ENCODE assay signal across 8 cellular contexts in the genomic region with DNA sequence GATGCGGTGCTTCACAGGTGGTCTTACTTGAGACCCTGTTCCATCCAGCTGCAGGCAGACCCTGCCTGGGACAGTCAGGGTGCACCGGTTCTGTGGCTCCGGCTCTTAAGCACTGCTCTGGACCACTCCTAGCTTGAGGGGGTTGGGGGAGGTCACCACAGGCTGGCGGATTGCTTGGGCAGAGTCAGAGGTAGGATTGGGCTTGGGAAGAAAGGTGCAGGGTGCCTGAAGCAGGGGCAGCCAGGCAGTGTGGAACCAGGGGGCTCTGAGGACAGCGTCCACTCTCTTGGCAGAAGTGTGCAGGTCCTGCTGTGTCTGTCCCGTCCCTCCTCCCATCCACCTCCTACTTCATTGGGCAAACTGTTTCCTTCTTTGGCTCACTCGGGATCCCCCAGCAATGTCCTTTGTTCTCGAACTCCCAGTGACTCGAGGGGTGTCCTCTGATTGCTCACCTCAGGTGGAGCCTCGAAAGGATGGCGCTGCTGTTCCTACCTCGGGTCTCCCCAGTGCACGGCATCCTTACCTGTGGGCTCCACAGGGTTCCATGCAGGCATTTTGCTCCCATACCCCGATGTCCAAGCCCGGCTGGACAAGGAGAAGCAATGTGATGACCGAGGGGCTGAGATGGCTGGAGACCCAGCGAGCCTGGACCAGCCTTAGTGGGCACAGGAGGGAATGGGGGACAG. TPM values are rescaled to one million over a fixed set of nuclear protein-coding genes. Genes with fewer than 3 reads are reported as not detected.
DNase-seq lines count a peak whose midpoint lies in the region; ATAC-seq and TF ChIP-seq lines count a peak whose summit lies in the region.

No MANE protein-coding gene starts in this region.

- no peaks in the 10 kb centered on the region for H3F3A ChIP-seq in SK-N-SH (replicated peaks; ENCODE audit: insufficient read depth)

- H3K27me3 Mint-ChIP-seq in activated naive CD8-positive, alpha-beta T cell: no peaks in the 10 kb centered on the region
- H3K27me3 Mint-ChIP-seq in stimulated activated naive B cell treated with anti-CD40 and anti-IgM and Interleukin-4, amounts not matched to agents 10 μg/mL and 1 μg/mL and 100 μg/mL, for 72 hours: no peaks in the 10 kb centered on the region

- peak overlapping the region; percentile 91; the same call in 1 of the 2 replicates for H3K9ac ChIP-seq in SK-N-SH

- H3K9me2 ChIP-seq in SK-N-SH: no peaks in the 10 kb centered on the region

- CTCF ChIA-PET in SK-N-SH (lab: Yijun Ruan, JAX): interaction anchor here (1.1 to 1.4 kb wide), 2 partner anchors 7 to 90 kb away, joined by 3 to 6 read pairs; no protein-coding TSS in a partner anchor

- DNase-seq in SK-N-SH (no peak), HCEC 1CT (no peak), C1 segment of cervical spinal cord (lab: John Stamatoyannopoulos, UW) (no peak)
- no peak for DNase-seq in stimulated activated naive B cell treated with anti-CD40 and anti-IgM and Interleukin-4, amounts not matched to agents 10 μg/mL and 1 μg/mL and 100 μg/mL, for 72 hours

- ATAC-seq in SK-N-SH treated with all-trans-retinoic acid at 6 μM for 48 hours: no peak
- ATAC-seq in stimulated activated naive B cell treated with anti-CD40 and anti-IgM and Interleukin-4, amounts not matched to agents 10 μg/mL and 1 μg/mL and 100 μg/mL, for 72 hours (replicated peaks): no peak
- ATAC-seq in GM21381 (IDR thresholded peaks at IDR 0.05; ENCODE audit: unreplicated experiment): no peak

- peaks cover 36% of the 10 kb centered on the region for H3K4me1 Mint-ChIP-seq in activated naive CD8-positive, alpha-beta T cell (ENCODE audit: low read depth)
- peaks cover 60 to 88% of the 10 kb centered on the region in 2 donors for H3K4me1 Mint-ChIP-seq in stimulated activated naive B cell treated with anti-CD40 and anti-IgM and Interleukin-4, amounts not matched to agents 10 μg/mL and 1 μg/mL and 100 μg/mL, for 72 hours

- no peak overlapping the region for H3K27ac Mint-ChIP-seq in activated naive CD8-positive, alpha-beta T cell
- peak overlapping the region; percentile 85 for H3K27ac Mint-ChIP-seq in stimulated activated naive B cell treated with anti-CD40 and anti-IgM and Interleukin-4, amounts not matched to agents 10 μg/mL and 1 μg/mL and 100 μg/mL, for 72 hours

- WGBS in SK-N-SH (ENCODE audit: low lambda C conversion rate): 93% methylated on average over 13 of the region's 17 CpGs

- no peaks in the 10 kb centered on the region for H3K27me3 ChIP-seq in SK-N-SH (ENCODE audit: insufficient read depth)

- no peak for TF ChIP-seq RAD21 in SK-N-SH (IDR thresholded peaks at IDR 0.05; ENCODE audit: low read length)

- peaks cover 4 to 21% of the 10 kb centered on the region in 2 experiments; a peak in 2 of 4 replicates for H3K4me1 ChIP-seq in SK-N-SH (ENCODE audit: control insufficient read depth in 1 of 2, insufficient read depth in 2 of 2, low read depth in 1 of 2, low read length in 1 of 2)

- peaks cover 58% of the 10 kb centered on the region for H3K79me2 ChIP-seq in SK-N-SH (ENCODE audit: insufficient read depth)

- peak overlapping the region; percentile 86 for H3K4me3 Mint-ChIP-seq in activated naive CD8-positive, alpha-beta T cell
- H3K4me3 Mint-ChIP-seq in stimulated activated naive B cell treated with anti-CD40 and anti-IgM and Interleukin-4, amounts not matched to agents 10 μg/mL and 1 μg/mL and 100 μg/mL, for 72 hours: peak overlapping the region; percentile 91

- peaks cover 35% of the 10 kb centered on the region for H4K20me1 ChIP-seq in SK-N-SH (ENCODE audit: insufficient read depth)

- H3K4me3 ChIP-seq in SK-N-SH (ENCODE audit: low read depth in 2 of 2, low read length in 1 of 2) (peak overlapping the region; percentile 95), iPS-18c (ENCODE audit: insufficient read depth, low read depth, low read length) (peak overlapping the region; percentile 91)

- no peak for TF ChIP-seq CTCF in SK-N-SH (IDR thresholded peaks at IDR 0.05)

- H3K9me3 Mint-ChIP-seq in activated naive CD8-positive, alpha-beta T cell (ENCODE audit: low read depth): no peaks in the 10 kb centered on the region
- no peaks in the 10 kb centered on the region for H3K9me3 Mint-ChIP-seq in stimulated activated naive B cell treated with anti-CD40 and anti-IgM and Interleukin-4, amounts not matched to agents 10 μg/mL and 1 μg/mL and 100 μg/mL, for 72 hours

- peak overlapping the region; percentile 100 for H3K4me2 ChIP-seq in SK-N-SH

- TF ChIP-seq EP300 in SK-N-SH (IDR thresholded peaks at IDR 0.05; ENCODE audit: borderline replicate concordance in 1 of 2, low read depth in 1 of 2, low read length in 1 of 2): no peak

- H3K36me3 ChIP-seq in SK-N-SH (replicated peaks in 1 of 2; ENCODE audit: control insufficient read depth in 1 of 2, insufficient read depth in 2 of 2, low read length in 1 of 2): no peaks in the 10 kb centered on the region

- H3K36me3 Mint-ChIP-seq in activated naive CD8-positive, alpha-beta T cell: no peaks in the 10 kb centered on the region
- peaks cover 11 to 31% of the 10 kb centered on the region in 2 donors for H3K36me3 Mint-ChIP-seq in stimulated activated naive B cell treated with anti-CD40 and anti-IgM and Interleukin-4, amounts not matched to agents 10 μg/mL and 1 μg/mL and 100 μg/mL, for 72 hours

- no peaks in the 10 kb centered on the region for H3K9me3 ChIP-seq in SK-N-SH
- no peaks in the 10 kb centered on the region for H3K9me3 ChIP-seq in iPS-18c (ENCODE audit: control insufficient read depth, insufficient read depth, low read length)

- POLR2A ChIA-PET in SK-N-SH (lab: Yijun Ruan, JAX): interaction anchor here (1.9 kb wide), 1 partner anchor 8 kb away, joined by 5 read pairs; no protein-coding TSS in a partner anchor

- no peak overlapping the region for H2AFZ ChIP-seq in SK-N-SH (ENCODE audit: low read depth)

- H3K27ac ChIP-seq in SK-N-SH (ENCODE audit: low read depth in 2 of 2, low read length in 1 of 2): no peak overlapping the region

TF ChIP-seq in SK-N-SH, 30 proteins besides CTCF, POLR2A, EP300 and RAD21 (continues in another document):
- TF ChIP-seq ZBTB33 (IDR thresholded peaks at IDR 0.05; ENCODE audit: borderline replicate concordance, low read depth): no peak
- no peak for TF ChIP-seq EZH2phosphoT487 (IDR thresholded peaks at IDR 0.05; ENCODE audit: borderline replicate concordance, low read depth)
- no peak for TF ChIP-seq FOXM1 (IDR thresholded peaks at IDR 0.05; ENCODE audit: low read depth)
- no peak for TF ChIP-seq SMC3 (IDR thresholded peaks at IDR 0.05; ENCODE audit: low read depth, low read length)
- TF ChIP-seq TAF1 (IDR thresholded peaks at IDR 0.05; ENCODE audit: borderline replicate concordance, low read depth, low read length): no peak
- TF ChIP-seq SIN3A (IDR thresholded peaks at IDR 0.05; ENCODE audit: borderline replicate concordance, low read depth, low read length): no peak

TF ChIP-seq in SK-N-SH treated with all-trans-retinoic acid at 6 μM for 48 hours, 23 proteins besides CTCF, POLR2A, EP300 and RAD21:
- TF ChIP-seq ZNF8 (CRISPR knock-in tag; IDR thresholded peaks at IDR 0.05) (no peak), ARNTL (CRISPR knock-in tag; IDR thresholded peaks at IDR 0.05; ENCODE audit: borderline replicate concordance, low read depth) (no peak), ZNF70 (CRISPR knock-in tag; IDR thresholded peaks at IDR 0.05) (no peak)

RNA-seq across cellular contexts. Expression of gene PDXK, which starts 1.8 kb away (rescaled TPM):
- 85.7 and 89.2 TPM in 2 replicates for polyA plus RNA-seq in SK-N-SH (2012; rRNA removed)
- polyA plus RNA-seq in SK-N-SH (2012; cell fraction: cytosol; rRNA removed): 49.7 and 63.0 TPM in 2 replicates
- 110 and 138 TPM in 2 replicates for polyA plus RNA-seq in SK-N-SH (2012; cell fraction: nucleus; rRNA removed)

RNA-seq across cellular contexts. Expression of gene CSTB, which starts 55.4 kb away (rescaled TPM):
- 64.5 and 101 TPM in 2 replicates for polyA plus RNA-seq in SK-N-SH (2012; rRNA removed)
- 74.5 and 76.9 TPM in 2 replicates for polyA plus RNA-seq in SK-N-SH (2012; cell fraction: cytosol; rRNA removed)
- polyA plus RNA-seq in SK-N-SH (2012; cell fraction: nucleus; rRNA removed): 34.0 and 36.2 TPM in 2 replicates
